1 cellular context compared by ENCODE assay signal in the genomic region with DNA sequence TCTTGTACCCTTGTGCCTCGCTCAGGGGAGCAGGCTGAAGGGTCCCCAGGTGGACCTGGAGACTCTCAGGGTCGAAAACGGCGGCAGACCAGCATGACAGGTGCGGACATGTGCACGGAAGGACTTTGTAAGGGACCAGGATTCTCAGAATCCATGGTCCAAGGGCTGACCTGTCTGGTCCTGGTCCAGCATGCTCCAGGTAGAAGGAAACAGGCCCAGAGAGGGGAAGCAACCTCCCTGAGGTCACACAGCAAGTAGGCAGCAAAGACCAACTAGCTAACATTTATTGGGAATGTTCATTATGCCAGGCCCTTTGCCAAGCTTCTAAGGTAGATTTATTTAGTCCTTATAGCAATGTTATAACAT.
TF ChIP-seq lines count a peak whose summit lies in the region.

No MANE protein-coding gene starts in this region.

TF ChIP-seq in HepG2, 621 proteins besides CTCF, POLR2A, EP300 and RAD21:
- TF ChIP-seq NFE2 (CRISPR knock-in tag; IDR thresholded peaks at IDR 0.05) (no peak), ZNF788 (CRISPR knock-in tag; IDR thresholded peaks at IDR 0.05; ENCODE audit: borderline replicate concordance) (0 out of 2 replicates have a peak, but pooled peaks have one; percentile 14), KAT8 (CRISPR knock-in tag; IDR thresholded peaks at IDR 0.05) (no peak), PCBP1 (IDR thresholded peaks at IDR 0.05; ENCODE audit: borderline replicate concordance, low read depth, low read length) (0 out of 2 replicates have a peak, but pooled peaks have one; percentile 41), ZMYM3 (CRISPR knock-in tag; IDR thresholded peaks at IDR 0.05) (peak; percentile 58; the same call in 1 of the 2 replicates), ZNF776 (CRISPR knock-in tag; IDR thresholded peaks at IDR 0.05) (no peak), ZNF768 (CRISPR knock-in tag; IDR thresholded peaks at IDR 0.05) (peak; percentile 97), LCORL (IDR thresholded peaks at IDR 0.05) (no peak), LCORL (CRISPR knock-in tag; IDR thresholded peaks at IDR 0.05) (no peak), SRY (CRISPR knock-in tag; IDR thresholded peaks at IDR 0.05) (0 out of 2 replicates have a peak, but pooled peaks have one; percentile 64)
- TF ChIP-seq, protein P1, sequence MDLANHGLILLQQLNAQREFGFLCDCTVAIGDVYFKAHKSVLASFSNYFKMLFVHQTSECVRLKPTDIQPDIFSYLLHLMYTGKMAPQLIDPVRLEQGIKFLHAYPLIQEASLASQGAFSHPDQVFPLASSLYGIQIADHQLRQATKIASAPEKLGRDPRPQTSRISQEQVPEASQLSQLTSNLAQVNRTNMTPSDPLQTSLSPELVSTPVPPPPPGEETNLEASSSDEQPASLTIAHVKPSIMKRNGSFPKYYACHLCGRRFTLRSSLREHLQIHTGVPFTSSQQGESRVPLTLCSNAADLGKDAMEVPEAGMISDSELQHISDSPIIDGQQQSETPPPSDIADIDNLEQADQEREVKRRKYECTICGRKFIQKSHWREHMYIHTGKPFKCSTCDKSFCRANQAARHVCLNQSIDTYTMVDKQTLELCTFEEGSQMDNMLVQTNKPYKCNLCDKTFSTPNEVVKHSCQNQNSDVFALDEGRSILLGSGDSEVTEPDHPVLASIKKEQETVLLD (CRISPR knock-in tag; IDR thresholded peaks at IDR 0.05; ENCODE audit: low read depth), result peak; percentile 4; the same call in 1 of the 2 replicates
- TF ChIP-seq, protein P2, sequence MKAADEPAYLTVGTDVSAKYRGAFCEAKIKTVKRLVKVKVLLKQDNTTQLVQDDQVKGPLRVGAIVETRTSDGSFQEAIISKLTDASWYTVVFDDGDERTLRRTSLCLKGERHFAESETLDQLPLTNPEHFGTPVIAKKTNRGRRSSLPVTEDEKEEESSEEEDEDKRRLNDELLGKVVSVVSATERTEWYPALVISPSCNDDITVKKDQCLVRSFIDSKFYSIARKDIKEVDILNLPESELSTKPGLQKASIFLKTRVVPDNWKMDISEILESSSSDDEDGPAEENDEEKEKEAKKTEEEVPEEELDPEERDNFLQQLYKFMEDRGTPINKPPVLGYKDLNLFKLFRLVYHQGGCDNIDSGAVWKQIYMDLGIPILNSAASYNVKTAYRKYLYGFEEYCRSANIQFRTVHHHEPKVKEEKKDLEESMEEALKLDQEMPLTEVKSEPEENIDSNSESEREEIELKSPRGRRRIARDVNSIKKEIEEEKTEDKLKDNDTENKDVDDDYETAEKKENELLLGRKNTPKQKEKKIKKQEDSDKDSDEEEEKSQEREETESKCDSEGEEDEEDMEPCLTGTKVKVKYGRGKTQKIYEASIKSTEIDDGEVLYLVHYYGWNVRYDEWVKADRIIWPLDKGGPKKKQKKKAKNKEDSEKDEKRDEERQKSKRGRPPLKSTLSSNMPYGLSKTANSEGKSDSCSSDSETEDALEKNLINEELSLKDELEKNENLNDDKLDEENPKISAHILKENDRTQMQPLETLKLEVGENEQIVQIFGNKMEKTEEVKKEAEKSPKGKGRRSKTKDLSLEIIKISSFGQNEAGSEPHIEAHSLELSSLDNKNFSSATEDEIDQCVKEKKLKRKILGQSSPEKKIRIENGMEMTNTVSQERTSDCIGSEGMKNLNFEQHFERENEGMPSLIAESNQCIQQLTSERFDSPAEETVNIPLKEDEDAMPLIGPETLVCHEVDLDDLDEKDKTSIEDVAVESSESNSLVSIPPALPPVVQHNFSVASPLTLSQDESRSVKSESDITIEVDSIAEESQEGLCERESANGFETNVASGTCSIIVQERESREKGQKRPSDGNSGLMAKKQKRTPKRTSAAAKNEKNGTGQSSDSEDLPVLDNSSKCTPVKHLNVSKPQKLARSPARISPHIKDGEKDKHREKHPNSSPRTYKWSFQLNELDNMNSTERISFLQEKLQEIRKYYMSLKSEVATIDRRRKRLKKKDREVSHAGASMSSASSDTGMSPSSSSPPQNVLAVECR (CRISPR knock-in tag; IDR thresholded peaks at IDR 0.05; ENCODE audit: borderline replicate concordance), result 0 out of 2 replicates have a peak, but pooled peaks have one; percentile 6
